Comparison of ENCODE assay signal across 8 cellular contexts in genomic region chrX:150692837-150693781, GRCh38. TPM values are rescaled to one million over a fixed set of nuclear protein-coding genes. Genes with fewer than 3 reads are reported as not detected.
DNase-seq lines count a peak whose midpoint lies in the region; ATAC-seq and TF ChIP-seq lines count a peak whose summit lies in the region.

Gene MTMR1 (plus strand): TSS chrX:150693396. CDS start chrX:150693531, 135 bp downstream.

- H3K79me2 ChIP-seq in OCI-LY7 (ENCODE audit: insufficient read depth, low read depth, low read length), result peaks cover 39% of the 10 kb centered on the region

- peaks cover 9% of the 10 kb centered on the region; the same call in 1 of the 2 replicates for H3K9me3 ChIP-seq in OCI-LY7 (ENCODE audit: low read length)

- no peak for TF ChIP-seq CTCF in 22Rv1 (IDR thresholded peaks at IDR 0.05)
- no peak for TF ChIP-seq CTCF in OCI-LY7 (conservative IDR thresholded peaks at IDR 0.05; ENCODE audit: low read length)

- no peaks in the 10 kb centered on the region for H4K20me1 ChIP-seq in OCI-LY7 (ENCODE audit: insufficient read depth, low read length)

- H3K4me1 ChIP-seq in OCI-LY7 (ENCODE audit: insufficient read depth, low read length, poor library complexity, severe bottlenecking), result peaks cover 70% of the 10 kb centered on the region

- H3K36me3 ChIP-seq in OCI-LY7 (ENCODE audit: insufficient read depth, low read length), result peaks cover 30% of the 10 kb centered on the region

- H3K4me3 ChIP-seq in OCI-LY7 (ENCODE audit: low read depth, low read length, poor library complexity, severe bottlenecking), result peak within 1 kb of the TSS; percentile 75

- peak; percentile 21 for ATAC-seq in GM18858 (IDR thresholded peaks at IDR 0.05; ENCODE audit: unreplicated experiment)
- ATAC-seq in HG03045 (IDR thresholded peaks at IDR 0.05; ENCODE audit: unreplicated experiment), result peak; percentile 57
- peak; percentile 71 for ATAC-seq in Right ventricle myocardium inferior

- peak within 1 kb of the TSS; percentile 84 for H3K4me2 ChIP-seq in OCI-LY7 (ENCODE audit: low read length)

- POLR2A ChIA-PET in OCI-LY7 (lab: Charles Lee), result interaction anchor here (0.6 to 2.5 kb wide), 9 partner anchors 7 to 1165 kb away, joined by 3 to 11 read pairs (median 5); no protein-coding TSS in a partner anchor

- H3K27ac ChIP-seq in 22Rv1 (peak within 1 kb of the TSS; percentile 73), OCI-LY7 (ENCODE audit: low read depth, low read length, poor library complexity, severe bottlenecking) (peak within 1 kb of the TSS; percentile 99)

- H3K9me2 ChIP-seq in OCI-LY7 (ENCODE audit: insufficient read depth, low read length), result no peaks in the 10 kb centered on the region

- H2AFZ ChIP-seq in OCI-LY7 (ENCODE audit: low read length), result 0 out of 2 replicates have a peak within 1 kb of the TSS, but pooled peaks have one; percentile 4

- CTCF ChIA-PET in OCI-LY7 (lab: Charles Lee; ENCODE audit: unreplicated experiment), result interaction anchor here (0.6 to 1.1 kb wide), 2 partner anchors 104 to 753 kb away, joined by 3 to 4 read pairs; no protein-coding TSS in a partner anchor

- peak; percentile 73 for DNase-seq in OCI-LY7 (ENCODE audit: low spot score)
- peak; percentile 57 for DNase-seq in activated naive CD4-positive, alpha-beta T cell treated with Interleukin-2 at 50 U/mL for 16 hours
- DNase-seq in Right ventricle myocardium inferior (ENCODE audit: missing footprints), result peak; percentile 69
- no peak for DNase-seq in posterior vena cava (ENCODE audit: low spot score)
- no peak for DNase-seq in COR-L47 (lab: John Stamatoyannopoulos, UW)

- no TSS peak for BruUV-seq in OCI-LY7 (replicated peaks; lab: Mats Ljungman, UMichigan)

- intact Hi-C loops in OCI-LY7 (cut with micrococcal nuclease; ENCODE audit: unreplicated experiment), result loop anchor here (2.0 to 5.0 kb wide), 2 partner anchors 124 to 289 kb away; partner anchors contain the start of genes HMGB3 and MTM1
- intact Hi-C loops in Right ventricle myocardium inferior (cut with DNase I), result no loop called here
- intact Hi-C loops in posterior vena cava (cut with DNase I), result loop anchor here in 1 of 2 donors (10.0 kb wide), 1 partner anchor 738 kb away; no protein-coding TSS in a partner anchor

RNA-seq across cellular contexts. Expression of gene MTMR1, which starts in this region (rescaled TPM):
- 49.7 TPM in 2 replicates for total RNA-seq in OCI-LY7 (2014; rRNA removed; shearing (Covaris generic))
- total RNA-seq in OCI-LY7 (2022), result 57.6 and 63.4 TPM in 2 replicates
- total RNA-seq in Right ventricle myocardium inferior, result 19.4 TPM
- total RNA-seq in posterior vena cava, result 10 to 100 TPM; 15.6 to 18.1 TPM

Comparison
In these comparisons a context has a peak if more than half of its experiments do, and no peak if none do; other contexts are left out.
1. ATAC-seq: peak in every context shown above with its lines; median percentile 71 in Right ventricle myocardium inferior; 57 in HG03045; 21 in GM18858.
2. DNase-seq: peak in OCI-LY7 (single experiment), activated naive CD4-positive, alpha-beta T cell treated with Interleukin-2 at 50 U/mL for 16 hours (single experiment) and Right ventricle myocardium inferior (single experiment); none in posterior vena cava (single experiment) and COR-L47 (single experiment).